1 cellular context compared by ENCODE assay signal in the genomic region with DNA sequence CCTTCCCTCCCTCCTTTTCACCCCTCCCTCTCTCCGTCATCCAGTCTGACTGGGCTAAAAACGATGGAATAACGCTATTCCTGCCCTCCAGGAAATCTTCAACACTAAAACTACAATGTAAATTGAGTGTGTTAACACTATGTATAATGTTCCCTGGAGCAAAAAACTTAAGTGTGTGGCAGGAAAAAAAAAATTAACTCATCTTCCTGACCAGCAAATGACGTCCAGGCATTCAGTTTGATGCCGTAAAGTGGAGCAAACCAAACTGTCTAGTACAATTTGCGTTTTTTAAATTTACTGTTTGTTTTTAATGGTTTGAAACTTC.
TF ChIP-seq lines count a peak whose summit lies in the region.

No MANE protein-coding gene starts in this region.

TF ChIP-seq in K562, 482 proteins besides CTCF, POLR2A, EP300 and RAD21 (continued from another document and continues in another):
- TF ChIP-seq, protein P1, sequence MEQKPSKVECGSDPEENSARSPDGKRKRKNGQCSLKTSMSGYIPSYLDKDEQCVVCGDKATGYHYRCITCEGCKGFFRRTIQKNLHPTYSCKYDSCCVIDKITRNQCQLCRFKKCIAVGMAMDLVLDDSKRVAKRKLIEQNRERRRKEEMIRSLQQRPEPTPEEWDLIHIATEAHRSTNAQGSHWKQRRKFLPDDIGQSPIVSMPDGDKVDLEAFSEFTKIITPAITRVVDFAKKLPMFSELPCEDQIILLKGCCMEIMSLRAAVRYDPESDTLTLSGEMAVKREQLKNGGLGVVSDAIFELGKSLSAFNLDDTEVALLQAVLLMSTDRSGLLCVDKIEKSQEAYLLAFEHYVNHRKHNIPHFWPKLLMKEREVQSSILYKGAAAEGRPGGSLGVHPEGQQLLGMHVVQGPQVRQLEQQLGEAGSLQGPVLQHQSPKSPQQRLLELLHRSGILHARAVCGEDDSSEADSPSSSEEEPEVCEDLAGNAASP (IDR thresholded peaks at IDR 0.05) = no peak
- TF ChIP-seq, protein P2, sequence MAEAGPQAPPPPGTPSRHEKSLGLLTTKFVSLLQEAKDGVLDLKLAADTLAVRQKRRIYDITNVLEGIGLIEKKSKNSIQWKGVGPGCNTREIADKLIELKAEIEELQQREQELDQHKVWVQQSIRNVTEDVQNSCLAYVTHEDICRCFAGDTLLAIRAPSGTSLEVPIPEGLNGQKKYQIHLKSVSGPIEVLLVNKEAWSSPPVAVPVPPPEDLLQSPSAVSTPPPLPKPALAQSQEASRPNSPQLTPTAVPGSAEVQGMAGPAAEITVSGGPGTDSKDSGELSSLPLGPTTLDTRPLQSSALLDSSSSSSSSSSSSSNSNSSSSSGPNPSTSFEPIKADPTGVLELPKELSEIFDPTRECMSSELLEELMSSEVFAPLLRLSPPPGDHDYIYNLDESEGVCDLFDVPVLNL (CRISPR knock-in tag; IDR thresholded peaks at IDR 0.05; ENCODE audit: low read depth) = no peak
- TF ChIP-seq ZKSCAN3 (CRISPR knock-in tag; IDR thresholded peaks at IDR 0.05) = no peak
- TF ChIP-seq ETV6 (IDR thresholded peaks at IDR 0.05; ENCODE audit: borderline replicate concordance in 1 of 2, low read depth in 2 of 2, low read length in 1 of 2) = no peak
- TF ChIP-seq ETV6 (CRISPR knock-in tag; IDR thresholded peaks at IDR 0.05; ENCODE audit: borderline replicate concordance) = no peak
- no peak for TF ChIP-seq NCOA4 (IDR thresholded peaks at IDR 0.05; ENCODE audit: partially characterized antibody)
- no peak for TF ChIP-seq MCM5 (IDR thresholded peaks at IDR 0.05; ENCODE audit: low read depth)
- TF ChIP-seq FOXJ3 (CRISPR knock-in tag; IDR thresholded peaks at IDR 0.05) = no peak
- TF ChIP-seq, protein P3, sequence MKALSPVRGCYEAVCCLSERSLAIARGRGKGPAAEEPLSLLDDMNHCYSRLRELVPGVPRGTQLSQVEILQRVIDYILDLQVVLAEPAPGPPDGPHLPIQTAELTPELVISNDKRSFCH (CRISPR knock-in tag; IDR thresholded peaks at IDR 0.05) = no peak
- TF ChIP-seq, protein P3 (tag; IDR thresholded peaks at IDR 0.05) = no peak
- no peak for TF ChIP-seq KAT7 (CRISPR knock-in tag; IDR thresholded peaks at IDR 0.05; ENCODE audit: borderline replicate concordance)
- TF ChIP-seq ZNF75A (CRISPR knock-in tag; IDR thresholded peaks at IDR 0.05) = no peak
- TF ChIP-seq, protein P4, sequence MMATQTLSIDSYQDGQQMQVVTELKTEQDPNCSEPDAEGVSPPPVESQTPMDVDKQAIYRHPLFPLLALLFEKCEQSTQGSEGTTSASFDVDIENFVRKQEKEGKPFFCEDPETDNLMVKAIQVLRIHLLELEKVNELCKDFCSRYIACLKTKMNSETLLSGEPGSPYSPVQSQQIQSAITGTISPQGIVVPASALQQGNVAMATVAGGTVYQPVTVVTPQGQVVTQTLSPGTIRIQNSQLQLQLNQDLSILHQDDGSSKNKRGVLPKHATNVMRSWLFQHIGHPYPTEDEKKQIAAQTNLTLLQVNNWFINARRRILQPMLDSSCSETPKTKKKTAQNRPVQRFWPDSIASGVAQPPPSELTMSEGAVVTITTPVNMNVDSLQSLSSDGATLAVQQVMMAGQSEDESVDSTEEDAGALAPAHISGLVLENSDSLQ (IDR thresholded peaks at IDR 0.05) = no peak
- TF ChIP-seq ZNF232 (CRISPR knock-in tag; IDR thresholded peaks at IDR 0.05) = no peak
- TF ChIP-seq BACH1 (tag; IDR thresholded peaks at IDR 0.05) = peak; percentile 45; the same call in 1 of the 2 replicates
- no peak for TF ChIP-seq C11orf30 (IDR thresholded peaks at IDR 0.05; ENCODE audit: low read depth)
- no peak for TF ChIP-seq ETS2 (tag; IDR thresholded peaks at IDR 0.05; ENCODE audit: borderline replicate concordance, poor library complexity, severe bottlenecking)
- no peak for TF ChIP-seq HNRNPL (IDR thresholded peaks at IDR 0.05; ENCODE audit: low read depth, low read length)
- TF ChIP-seq PHF21A (IDR thresholded peaks at IDR 0.05; ENCODE audit: borderline replicate concordance, low read depth) = no peak
- no peak for TF ChIP-seq SIX5 (IDR thresholded peaks at IDR 0.05; ENCODE audit: borderline replicate concordance in 1 of 2, insufficient read depth in 1 of 2, low read depth in 1 of 2, low read length in 2 of 2)
- no peak for TF ChIP-seq PYGO2 (tag; IDR thresholded peaks at IDR 0.05)
- no peak for TF ChIP-seq SETDB1 (IDR thresholded peaks at IDR 0.05; ENCODE audit: low read length)
- TF ChIP-seq, protein P5, sequence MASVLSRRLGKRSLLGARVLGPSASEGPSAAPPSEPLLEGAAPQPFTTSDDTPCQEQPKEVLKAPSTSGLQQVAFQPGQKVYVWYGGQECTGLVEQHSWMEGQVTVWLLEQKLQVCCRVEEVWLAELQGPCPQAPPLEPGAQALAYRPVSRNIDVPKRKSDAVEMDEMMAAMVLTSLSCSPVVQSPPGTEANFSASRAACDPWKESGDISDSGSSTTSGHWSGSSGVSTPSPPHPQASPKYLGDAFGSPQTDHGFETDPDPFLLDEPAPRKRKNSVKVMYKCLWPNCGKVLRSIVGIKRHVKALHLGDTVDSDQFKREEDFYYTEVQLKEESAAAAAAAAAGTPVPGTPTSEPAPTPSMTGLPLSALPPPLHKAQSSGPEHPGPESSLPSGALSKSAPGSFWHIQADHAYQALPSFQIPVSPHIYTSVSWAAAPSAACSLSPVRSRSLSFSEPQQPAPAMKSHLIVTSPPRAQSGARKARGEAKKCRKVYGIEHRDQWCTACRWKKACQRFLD (CRISPR knock-in tag; IDR thresholded peaks at IDR 0.05) = no peak
- TF ChIP-seq, protein P6, sequence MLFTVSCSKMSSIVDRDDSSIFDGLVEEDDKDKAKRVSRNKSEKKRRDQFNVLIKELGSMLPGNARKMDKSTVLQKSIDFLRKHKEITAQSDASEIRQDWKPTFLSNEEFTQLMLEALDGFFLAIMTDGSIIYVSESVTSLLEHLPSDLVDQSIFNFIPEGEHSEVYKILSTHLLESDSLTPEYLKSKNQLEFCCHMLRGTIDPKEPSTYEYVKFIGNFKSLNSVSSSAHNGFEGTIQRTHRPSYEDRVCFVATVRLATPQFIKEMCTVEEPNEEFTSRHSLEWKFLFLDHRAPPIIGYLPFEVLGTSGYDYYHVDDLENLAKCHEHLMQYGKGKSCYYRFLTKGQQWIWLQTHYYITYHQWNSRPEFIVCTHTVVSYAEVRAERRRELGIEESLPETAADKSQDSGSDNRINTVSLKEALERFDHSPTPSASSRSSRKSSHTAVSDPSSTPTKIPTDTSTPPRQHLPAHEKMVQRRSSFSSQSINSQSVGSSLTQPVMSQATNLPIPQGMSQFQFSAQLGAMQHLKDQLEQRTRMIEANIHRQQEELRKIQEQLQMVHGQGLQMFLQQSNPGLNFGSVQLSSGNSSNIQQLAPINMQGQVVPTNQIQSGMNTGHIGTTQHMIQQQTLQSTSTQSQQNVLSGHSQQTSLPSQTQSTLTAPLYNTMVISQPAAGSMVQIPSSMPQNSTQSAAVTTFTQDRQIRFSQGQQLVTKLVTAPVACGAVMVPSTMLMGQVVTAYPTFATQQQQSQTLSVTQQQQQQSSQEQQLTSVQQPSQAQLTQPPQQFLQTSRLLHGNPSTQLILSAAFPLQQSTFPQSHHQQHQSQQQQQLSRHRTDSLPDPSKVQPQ (CRISPR knock-in tag; IDR thresholded peaks at IDR 0.05; ENCODE audit: borderline replicate concordance) = no peak
- TF ChIP-seq, protein P7, sequence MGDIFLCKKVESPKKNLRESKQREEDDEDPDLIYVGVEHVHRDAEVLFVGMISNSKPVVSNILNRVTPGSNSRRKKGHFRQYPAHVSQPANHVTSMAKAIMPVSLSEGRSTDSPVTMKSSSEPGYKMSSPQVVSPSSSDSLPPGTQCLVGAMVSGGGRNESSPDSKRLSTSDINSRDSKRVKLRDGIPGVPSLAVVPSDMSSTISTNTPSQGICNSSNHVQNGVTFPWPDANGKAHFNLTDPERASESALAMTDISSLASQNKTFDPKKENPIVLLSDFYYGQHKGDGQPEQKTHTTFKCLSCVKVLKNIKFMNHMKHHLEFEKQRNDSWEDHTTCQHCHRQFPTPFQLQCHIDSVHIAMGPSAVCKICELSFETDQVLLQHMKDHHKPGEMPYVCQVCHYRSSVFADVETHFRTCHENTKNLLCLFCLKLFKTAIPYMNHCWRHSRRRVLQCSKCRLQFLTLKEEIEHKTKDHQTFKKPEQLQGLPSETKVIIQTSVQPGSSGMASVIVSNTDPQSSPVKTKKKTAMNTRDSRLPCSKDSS (IDR thresholded peaks at IDR 0.05; ENCODE audit: low read depth, partially characterized antibody) = no peak
- TF ChIP-seq NR1H2 (CRISPR knock-in tag; IDR thresholded peaks at IDR 0.05) = no peak
- TF ChIP-seq ARID1B (IDR thresholded peaks at IDR 0.05) = peak; percentile 5
- no peak for TF ChIP-seq NONO (IDR thresholded peaks at IDR 0.05; ENCODE audit: low read depth in 2 of 2, low read length in 1 of 2)
- TF ChIP-seq MBD2 (IDR thresholded peaks at IDR 0.05; ENCODE audit: borderline replicate concordance, low read depth) = no peak
- TF ChIP-seq, protein P8, sequence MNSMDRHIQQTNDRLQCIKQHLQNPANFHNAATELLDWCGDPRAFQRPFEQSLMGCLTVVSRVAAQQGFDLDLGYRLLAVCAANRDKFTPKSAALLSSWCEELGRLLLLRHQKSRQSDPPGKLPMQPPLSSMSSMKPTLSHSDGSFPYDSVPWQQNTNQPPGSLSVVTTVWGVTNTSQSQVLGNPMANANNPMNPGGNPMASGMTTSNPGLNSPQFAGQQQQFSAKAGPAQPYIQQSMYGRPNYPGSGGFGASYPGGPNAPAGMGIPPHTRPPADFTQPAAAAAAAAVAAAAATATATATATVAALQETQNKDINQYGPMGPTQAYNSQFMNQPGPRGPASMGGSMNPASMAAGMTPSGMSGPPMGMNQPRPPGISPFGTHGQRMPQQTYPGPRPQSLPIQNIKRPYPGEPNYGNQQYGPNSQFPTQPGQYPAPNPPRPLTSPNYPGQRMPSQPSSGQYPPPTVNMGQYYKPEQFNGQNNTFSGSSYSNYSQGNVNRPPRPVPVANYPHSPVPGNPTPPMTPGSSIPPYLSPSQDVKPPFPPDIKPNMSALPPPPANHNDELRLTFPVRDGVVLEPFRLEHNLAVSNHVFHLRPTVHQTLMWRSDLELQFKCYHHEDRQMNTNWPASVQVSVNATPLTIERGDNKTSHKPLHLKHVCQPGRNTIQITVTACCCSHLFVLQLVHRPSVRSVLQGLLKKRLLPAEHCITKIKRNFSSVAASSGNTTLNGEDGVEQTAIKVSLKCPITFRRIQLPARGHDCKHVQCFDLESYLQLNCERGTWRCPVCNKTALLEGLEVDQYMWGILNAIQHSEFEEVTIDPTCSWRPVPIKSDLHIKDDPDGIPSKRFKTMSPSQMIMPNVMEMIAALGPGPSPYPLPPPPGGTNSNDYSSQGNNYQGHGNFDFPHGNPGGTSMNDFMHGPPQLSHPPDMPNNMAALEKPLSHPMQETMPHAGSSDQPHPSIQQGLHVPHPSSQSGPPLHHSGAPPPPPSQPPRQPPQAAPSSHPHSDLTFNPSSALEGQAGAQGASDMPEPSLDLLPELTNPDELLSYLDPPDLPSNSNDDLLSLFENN (IDR thresholded peaks at IDR 0.05; ENCODE audit: low read depth in 2 of 2, low read length in 2 of 2) = no peak
- no peak for TF ChIP-seq NR4A1 (CRISPR knock-in tag; IDR thresholded peaks at IDR 0.05)
- no peak for TF ChIP-seq NR4A1 (tag; IDR thresholded peaks at IDR 0.05)
- no peak for TF ChIP-seq MIER1 (IDR thresholded peaks at IDR 0.05; ENCODE audit: low read depth)
- TF ChIP-seq ZNF780A (CRISPR knock-in tag; IDR thresholded peaks at IDR 0.05) = no peak
- TF ChIP-seq ZNF644 (tag; IDR thresholded peaks at IDR 0.05; ENCODE audit: low read depth) = no peak
- TF ChIP-seq ZZZ3 (IDR thresholded peaks at IDR 0.05) = no peak
- TF ChIP-seq, protein P9, sequence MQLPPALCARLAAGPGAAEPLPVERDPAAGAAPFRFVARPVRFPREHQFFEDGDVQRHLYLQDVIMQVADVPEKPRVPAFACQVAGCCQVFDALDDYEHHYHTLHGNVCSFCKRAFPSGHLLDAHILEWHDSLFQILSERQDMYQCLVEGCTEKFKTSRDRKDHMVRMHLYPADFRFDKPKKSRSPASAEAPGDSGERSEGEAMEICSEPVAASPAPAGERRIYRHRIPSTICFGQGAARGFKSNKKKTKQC (CRISPR knock-in tag; IDR thresholded peaks at IDR 0.05) = no peak
- no peak for TF ChIP-seq RBM14 (IDR thresholded peaks at IDR 0.05; ENCODE audit: borderline replicate concordance, insufficient read depth, low read depth, low read length)
- TF ChIP-seq MXI1 (IDR thresholded peaks at IDR 0.05; ENCODE audit: low read depth, low read length) = no peak
- no peak for TF ChIP-seq GATAD2B (IDR thresholded peaks at IDR 0.05; ENCODE audit: borderline replicate concordance)
- TF ChIP-seq ZNF830 (CRISPR knock-in tag; IDR thresholded peaks at IDR 0.05) = 0 out of 2 replicates have a peak, but pooled peaks have one; percentile 23
- TF ChIP-seq, protein P10, sequence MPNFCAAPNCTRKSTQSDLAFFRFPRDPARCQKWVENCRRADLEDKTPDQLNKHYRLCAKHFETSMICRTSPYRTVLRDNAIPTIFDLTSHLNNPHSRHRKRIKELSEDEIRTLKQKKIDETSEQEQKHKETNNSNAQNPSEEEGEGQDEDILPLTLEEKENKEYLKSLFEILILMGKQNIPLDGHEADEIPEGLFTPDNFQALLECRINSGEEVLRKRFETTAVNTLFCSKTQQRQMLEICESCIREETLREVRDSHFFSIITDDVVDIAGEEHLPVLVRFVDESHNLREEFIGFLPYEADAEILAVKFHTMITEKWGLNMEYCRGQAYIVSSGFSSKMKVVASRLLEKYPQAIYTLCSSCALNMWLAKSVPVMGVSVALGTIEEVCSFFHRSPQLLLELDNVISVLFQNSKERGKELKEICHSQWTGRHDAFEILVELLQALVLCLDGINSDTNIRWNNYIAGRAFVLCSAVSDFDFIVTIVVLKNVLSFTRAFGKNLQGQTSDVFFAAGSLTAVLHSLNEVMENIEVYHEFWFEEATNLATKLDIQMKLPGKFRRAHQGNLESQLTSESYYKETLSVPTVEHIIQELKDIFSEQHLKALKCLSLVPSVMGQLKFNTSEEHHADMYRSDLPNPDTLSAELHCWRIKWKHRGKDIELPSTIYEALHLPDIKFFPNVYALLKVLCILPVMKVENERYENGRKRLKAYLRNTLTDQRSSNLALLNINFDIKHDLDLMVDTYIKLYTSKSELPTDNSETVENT (CRISPR knock-in tag; IDR thresholded peaks at IDR 0.05) = no peak
- no peak for TF ChIP-seq GATA2 (CRISPR knock-in tag; IDR thresholded peaks at IDR 0.05)
- TF ChIP-seq NR2F6 (CRISPR knock-in tag; IDR thresholded peaks at IDR 0.05) = no peak
- TF ChIP-seq, protein P11, sequence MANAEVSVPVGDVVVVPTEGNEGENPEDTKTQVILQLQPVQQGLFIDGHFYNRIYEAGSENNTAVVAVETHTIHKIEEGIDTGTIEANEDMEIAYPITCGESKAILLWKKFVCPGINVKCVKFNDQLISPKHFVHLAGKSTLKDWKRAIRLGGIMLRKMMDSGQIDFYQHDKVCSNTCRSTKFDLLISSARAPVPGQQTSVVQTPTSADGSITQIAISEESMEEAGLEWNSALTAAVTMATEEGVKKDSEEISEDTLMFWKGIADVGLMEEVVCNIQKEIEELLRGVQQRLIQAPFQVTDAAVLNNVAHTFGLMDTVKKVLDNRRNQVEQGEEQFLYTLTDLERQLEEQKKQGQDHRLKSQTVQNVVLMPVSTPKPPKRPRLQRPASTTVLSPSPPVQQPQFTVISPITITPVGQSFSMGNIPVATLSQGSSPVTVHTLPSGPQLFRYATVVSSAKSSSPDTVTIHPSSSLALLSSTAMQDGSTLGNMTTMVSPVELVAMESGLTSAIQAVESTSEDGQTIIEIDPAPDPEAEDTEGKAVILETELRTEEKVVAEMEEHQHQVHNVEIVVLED (CRISPR knock-in tag; IDR thresholded peaks at IDR 0.05) = no peak
- TF ChIP-seq HMGN3 (IDR thresholded peaks at IDR 0.05; ENCODE audit: borderline replicate concordance, extremely low read depth, insufficient read length, low read depth, low read length) = no peak
